In genomic region chr2:151828890-151829324, GRCh38 we compare ENCODE assay signal across 8 cellular contexts. TPM values are rescaled to one million over a fixed set of nuclear protein-coding genes. Genes with fewer than 3 reads are reported as not detected.
DNase-seq lines count a peak whose midpoint lies in the region; ATAC-seq and TF ChIP-seq lines count a peak whose summit lies in the region.

No MANE protein-coding gene starts in this region.

- H3K4me3 ChIP-seq in suprapubic skin: peak overlapping the region; percentile 83

- no peak for TF ChIP-seq POLR2A in suprapubic skin (IDR thresholded peaks at IDR 0.05)

- H3K9me3 Mint-ChIP-seq in activated CD4-positive, alpha-beta T cell treated with anti-CD3 and anti-CD28 coated beads for 36 hours (ENCODE audit: low read depth): no peaks in the 10 kb centered on the region

- H3K27me3 Mint-ChIP-seq in activated CD4-positive, alpha-beta T cell treated with anti-CD3 and anti-CD28 coated beads for 36 hours: no peaks in the 10 kb centered on the region

- peak overlapping the region; percentile 82 for H3K27ac ChIP-seq in angular gyrus (ENCODE audit: low read depth, low read length)
- H3K27ac ChIP-seq in layer of hippocampus (ENCODE audit: low read depth, low read length): peak overlapping the region; percentile 55
- H3K27ac ChIP-seq in suprapubic skin: peak overlapping the region; percentile 93

- peak overlapping the region; percentile 94 for H3K27ac Mint-ChIP-seq in activated CD4-positive, alpha-beta T cell treated with anti-CD3 and anti-CD28 coated beads for 36 hours

- CTCF ChIA-PET in activated CD4-positive, alpha-beta T cell treated with anti-CD3 and anti-CD28 coated beads for 36 hours (lab: Charles Lee): interaction anchor here (0.6 to 2.0 kb wide), 5 partner anchors 9 to 197 kb away, joined by 3 to 8 read pairs (median 4); no protein-coding TSS in a partner anchor

- no peak for DNase-seq in activated CD4-positive, alpha-beta T cell treated with anti-CD3 and anti-CD28 coated beads for 36 hours
- DNase-seq in activated CD4-positive, alpha-beta T cell treated with anti-CD3 and anti-CD28 coated beads for 4 hours: no peak
- DNase-seq in suprapubic skin (ENCODE audit: low spot score in 2 of 2): no peak
- no peak for DNase-seq in ureter (ENCODE audit: low spot score)
- DNase-seq in GM19238 (ENCODE audit: insufficient read length, low spot score): no peak

- peaks cover 42% of the 10 kb centered on the region for H3K4me1 Mint-ChIP-seq in activated CD4-positive, alpha-beta T cell treated with anti-CD3 and anti-CD28 coated beads for 36 hours

- H3K27me3 ChIP-seq in layer of hippocampus (ENCODE audit: control insufficient read depth, insufficient read depth, low read length) (no peaks in the 10 kb centered on the region), suprapubic skin (no peaks in the 10 kb centered on the region)

- ATAC-seq in activated CD4-positive, alpha-beta T cell treated with anti-CD3 and anti-CD28 coated beads for 36 hours: no peak
- ATAC-seq in GM19395 (IDR thresholded peaks at IDR 0.05; ENCODE audit: unreplicated experiment): no peak

- TF ChIP-seq EP300 in suprapubic skin (IDR thresholded peaks at IDR 0.05): no peak

- H3K9me3 ChIP-seq in suprapubic skin: no peaks in the 10 kb centered on the region

- intact Hi-C loops in activated CD4-positive, alpha-beta T cell treated with anti-CD3 and anti-CD28 coated beads for 36 hours (cut with DNase I, micrococcal nuclease): loop anchor here (1.0 to 10.0 kb wide), 10 partner anchors 9 to 889 kb away; partner anchors contain the start of genes ARL6IP6 (in 1 of the 2), NMI (in 1 of the 2) and STAM2 (in 1 of the 2)

- TF ChIP-seq CTCF in suprapubic skin (IDR thresholded peaks at IDR 0.05): no peak

- H3K36me3 Mint-ChIP-seq in activated CD4-positive, alpha-beta T cell treated with anti-CD3 and anti-CD28 coated beads for 36 hours (ENCODE audit: low read depth): peaks cover 4% of the 10 kb centered on the region

- 83% methylated on average over 5 of the region's 5 CpGs for WGBS in suprapubic skin

- POLR2A ChIA-PET in activated CD4-positive, alpha-beta T cell treated with anti-CD3 and anti-CD28 coated beads for 36 hours (lab: Charles Lee): interaction anchor here (1.0 kb wide), 1 partner anchor 17 kb away, joined by 3 read pairs; no protein-coding TSS in a partner anchor

- H3K4me3 Mint-ChIP-seq in activated CD4-positive, alpha-beta T cell treated with anti-CD3 and anti-CD28 coated beads for 36 hours: peak overlapping the region; percentile 97

- no peaks in the 10 kb centered on the region for H3K36me3 ChIP-seq in suprapubic skin

- peaks cover 38% of the 10 kb centered on the region for H3K4me1 ChIP-seq in suprapubic skin

RNA-seq across cellular contexts. Expression of gene ARL5A, which starts 0.7 kb away (rescaled TPM):
- total RNA-seq in activated CD4-positive, alpha-beta T cell treated with anti-CD3 and anti-CD28 coated beads for 36 hours: 10 to 100 TPM; 60.8 to 64.9 TPM
- total RNA-seq in suprapubic skin: 100 to 1,000 TPM in 1 of 4 donors, 10 to 100 TPM in 3; 76.7 to 124 (median 94.5) TPM
- total RNA-seq in ureter: 39.8 TPM
